ENCODE assay signal across 9 cellular contexts in genomic region chr13:64090311-64090710, GRCh38.
"Had no signal": no experiment of that assay in that cellular context is flagged by ENCODE, and none has a peak within 500 bp of the region (broad histone marks: within the 10 kb centered on the region; RNA-seq: fewer than 3 reads in every experiment).

No MANE protein-coding gene starts in this region.

- H3K9me3 ChIP-seq: HAP-1 had no signal

- DNase-seq: GM23248, GOT3, H7, HFFc6, KBM-7 had no signal

- H3K4me3 ChIP-seq: GM23248, HAP-1 had no signal

- H3K36me3 ChIP-seq: HAP-1 had no signal

- H3K9ac ChIP-seq: GM23248, KMS-11 had no signal

- ATAC-seq: HCT116, HepG2 had no signal

- FAIRE-seq: HepG2 had no signal

- H3K27ac ChIP-seq: GM23248, KMS-11 had no signal
